Comparison of ENCODE assay signal across 21 cellular contexts in the genomic region with DNA sequence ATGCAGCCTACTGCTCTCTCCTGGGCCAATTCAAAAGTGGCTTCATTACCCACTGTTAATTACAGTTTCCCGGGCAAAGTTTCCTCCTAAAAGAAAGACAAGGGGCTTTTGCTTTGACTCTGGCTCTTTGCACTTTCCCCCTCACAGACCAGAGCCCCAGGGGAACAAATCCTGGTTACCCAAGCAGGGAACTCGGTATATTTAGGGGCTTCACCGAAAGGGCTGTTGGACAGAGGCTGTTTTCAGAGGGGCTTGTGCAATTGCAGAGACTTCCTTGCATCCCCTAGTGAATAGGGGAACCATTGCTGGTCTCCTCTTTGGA. TPM values are rescaled to one million over a fixed set of nuclear protein-coding genes. Genes with fewer than 3 reads are reported as not detected.
DNase-seq lines count a peak whose midpoint lies in the region; ATAC-seq, FAIRE-seq and TF ChIP-seq lines count a peak whose summit lies in the region.
"Had no signal": no experiment of that assay in that cellular context is flagged by ENCODE, and none has a peak within 500 bp of the region (broad histone marks: within the 10 kb centered on the region; RNA-seq: fewer than 3 reads in every experiment).

No MANE protein-coding gene starts in this region.

- peak overlapping the region; percentile 98 for H2BK5ac ChIP-seq in mesenchymal stem cell (ENCODE audit: low read depth, low read length, poor library complexity, severe bottlenecking)

- H2BK120ac ChIP-seq in mesenchymal stem cell (ENCODE audit: low read depth, low read length): no peak overlapping the region

- no peak overlapping the region for H4K91ac ChIP-seq in mesenchymal stem cell (ENCODE audit: low read length)

- intact Hi-C loops in HepG2 (cut with micrococcal nuclease; ENCODE audit: unreplicated experiment) (no loop called here), right lobe of liver (cut with DNase I) (no loop called here), pancreas (cut with DNase I) (loop anchor here in 1 of 3 donors (5.0 kb wide), 1 partner anchor 110 kb away; no protein-coding TSS in a partner anchor)

- CTCF ChIA-PET in HepG2 (lab: Yijun Ruan, JAX; ENCODE audit: low intra/inter-chr PET ratio, low total read pairs): no interaction called here

- no peak for TF ChIP-seq EP300 in HepG2 (IDR thresholded peaks at IDR 0.05; ENCODE audit: low read depth in 2 of 2, low read length in 2 of 2)
- TF ChIP-seq EP300 in HepG2 (CRISPR knock-in tag; IDR thresholded peaks at IDR 0.05; ENCODE audit: borderline replicate concordance): no peak

- peak overlapping the region in 1 of 2 experiments; percentile 49 for H2BK12ac ChIP-seq in mesenchymal stem cell (ENCODE audit: low read length in 2 of 2)

- H3K4me1 ChIP-seq in HepG2 (ENCODE audit: insufficient read depth, low read length) (peaks cover 15% of the 10 kb centered on the region), right lobe of liver (no peaks in the 10 kb centered on the region), mesenchymal stem cell (ENCODE audit: control insufficient read depth, insufficient read depth, low read depth, low read length) (peaks cover 17% of the 10 kb centered on the region), pancreas (peaks cover 0 to 7% (median 0%) of the 10 kb centered on the region in 3 donors)

- H2AFZ ChIP-seq in HepG2 (ENCODE audit: low read length) (no peak overlapping the region), mesenchymal stem cell (ENCODE audit: low read depth, low read length) (no peak overlapping the region)
- H2AFZ ChIP-seq: GM23248 had no signal

- no peak for DNase-seq in HepG2 (ENCODE audit: low spot score)
- DNase-seq in right lobe of liver: no peak
- no peak for DNase-seq in mesenchymal stem cell
- DNase-seq in pancreas: peak in 2 of 6 donors; percentile 52 to 61
- DNase-seq in NCI-H146 treated with DMSO at 0.1 percent for 48 hours (lab: John Stamatoyannopoulos, UW; ENCODE audit: unreplicated experiment): no peak
- no peak for DNase-seq in brain microvascular endothelial cell
- DNase-seq in NK-92 (lab: John Stamatoyannopoulos, UW; ENCODE audit: unreplicated experiment): no peak
- DNase-seq: AML-193; Calu3; CD4-positive, alpha-beta T cell; DMS 273 treated with DMSO at 0.1 percent for 48 hours; DMS79 treated with DMSO at 0.1 percent for 48 hours; GM23248 had no signal

- no peak overlapping the region for H3K23ac ChIP-seq in mesenchymal stem cell (ENCODE audit: low read length in 2 of 2)

- POLR2A ChIA-PET in HepG2 (lab: Yijun Ruan, JAX): no interaction called here

- H3K9me3 ChIP-seq in HepG2 (ENCODE audit: low read length): no peaks in the 10 kb centered on the region
- H3K9me3 ChIP-seq in right lobe of liver: no peaks in the 10 kb centered on the region
- H3K9me3 ChIP-seq in mesenchymal stem cell (ENCODE audit: control insufficient read depth, low read length): no peaks in the 10 kb centered on the region
- H3K9me3 ChIP-seq in pancreas: no peaks in the 10 kb centered on the region
- H3K9me3 ChIP-seq: BLaER1 had no signal

- H2BK15ac ChIP-seq in mesenchymal stem cell (ENCODE audit: low read depth, poor library complexity, severe bottlenecking): no peak overlapping the region

- H3K4ac ChIP-seq in mesenchymal stem cell (ENCODE audit: low read depth in 1 of 2, low read length in 2 of 2): peak overlapping the region in 1 of 2 experiments; percentile 19

- H2AK5ac ChIP-seq in mesenchymal stem cell (ENCODE audit: low read length, severe bottlenecking): peak overlapping the region; percentile 94

- no peaks in the 10 kb centered on the region for H3K79me1 ChIP-seq in mesenchymal stem cell (replicated peaks; ENCODE audit: low read length, poor library complexity, severe bottlenecking)

- TF ChIP-seq POLR2A in HepG2 (IDR thresholded peaks at IDR 0.05; ENCODE audit: insufficient read depth in 1 of 2, low read depth in 2 of 2, low read length in 2 of 2): no peak
- no peak for TF ChIP-seq POLR2A in right lobe of liver (IDR thresholded peaks at IDR 0.05)

- TF ChIP-seq CTCF in HepG2 (CRISPR knock-in tag; IDR thresholded peaks at IDR 0.05): no peak
- no peak for TF ChIP-seq CTCF in right lobe of liver (IDR thresholded peaks at IDR 0.05)
- no peak for TF ChIP-seq CTCF in pancreas (IDR thresholded peaks at IDR 0.05)
- no peak for TF ChIP-seq CTCF in brain microvascular endothelial cell (IDR thresholded peaks at IDR 0.05; ENCODE audit: low read depth, low read length, missing control alignments)

- peak overlapping the region in 1 of 2 experiments; percentile 16 for H3K18ac ChIP-seq in mesenchymal stem cell (ENCODE audit: low read depth in 1 of 2, low read length in 2 of 2)

- no peak for TF ChIP-seq RAD21 in HepG2 (CRISPR knock-in tag; IDR thresholded peaks at IDR 0.05)

- H3K27me3 ChIP-seq in HepG2 (ENCODE audit: control insufficient read depth in 1 of 2, insufficient read depth in 2 of 2, low read length in 2 of 2) (peaks cover 4 to 7% of the 10 kb centered on the region in 2 experiments; a peak in 2 of 5 replicates), right lobe of liver (no peaks in the 10 kb centered on the region), mesenchymal stem cell (ENCODE audit: control insufficient read depth in 1 of 2, insufficient read depth in 1 of 2, low read length in 2 of 2) (no peaks in the 10 kb centered on the region), pancreas (no peaks in the 10 kb centered on the region), brain microvascular endothelial cell (replicated peaks) (no peaks in the 10 kb centered on the region)
- H3K27me3 ChIP-seq: BLaER1 had no signal

- ATAC-seq in HepG2 (no peak), right lobe of liver (no peak), pancreas (no peak), HG03108 (IDR thresholded peaks at IDR 0.05; ENCODE audit: unreplicated experiment) (no peak)
- ATAC-seq: HCT116 had no signal

- H3K36me3 ChIP-seq in HepG2 (replicated peaks in 1 of 2; ENCODE audit: control insufficient read depth in 1 of 2, insufficient read depth in 2 of 2, low read length in 2 of 2): no peaks in the 10 kb centered on the region
- no peaks in the 10 kb centered on the region for H3K36me3 ChIP-seq in right lobe of liver
- peaks cover 0 to 5% of the 10 kb centered on the region in 2 experiments for H3K36me3 ChIP-seq in mesenchymal stem cell (ENCODE audit: control insufficient read depth in 1 of 2, insufficient read depth in 2 of 2, low read depth in 1 of 2, low read length in 2 of 2)
- H3K36me3 ChIP-seq in pancreas: peaks cover 0 to 24% (median 0%) of the 10 kb centered on the region in 3 donors
- H3K36me3 ChIP-seq in brain microvascular endothelial cell (replicated peaks): no peaks in the 10 kb centered on the region
- H3K36me3 ChIP-seq: BLaER1 had no signal

- H3K9ac ChIP-seq in HepG2 (ENCODE audit: insufficient read depth, low read depth, low read length) (no peak overlapping the region), mesenchymal stem cell (ENCODE audit: low read length) (no peak overlapping the region)
- H3K9ac ChIP-seq: BLaER1, GM23248 had no signal

- FAIRE-seq in HepG2 (lab: Jason Lieb, UNC): no peak
- no peak for FAIRE-seq in pancreas (lab: Jason Lieb, UNC)
- FAIRE-seq: G401.6, GM12891, H54 had no signal

- no peaks in the 10 kb centered on the region for H3K79me2 ChIP-seq in HepG2 (ENCODE audit: insufficient read depth, low read length)

- WGBS in HepG2 (ENCODE audit: low lambda C conversion rate): 30% methylated on average over 3 of the region's 3 CpGs
- 66% methylated on average over 3 of the region's 3 CpGs for WGBS in right lobe of liver (ENCODE audit: insufficient coverage, low coverage, low lambda C conversion rate, missing lambda C conversion rate)
- WGBS in mesenchymal stem cell: 95% methylated on average over 3 of the region's 3 CpGs
- 35 to 36% methylated on average over 3 of the region's 3 CpGs for WGBS in pancreas, 2 donors

- in situ Hi-C loops in HepG2 (cut with HindIII; ENCODE audit: extremely low pct_ligation_motif_present, low pct_unique_long_range_greater_than_20kb) (no loop called here), brain microvascular endothelial cell (cut with HindIII; ENCODE audit: low pct_ligation_motif_present, low sequenced_read_pairs) (no loop called here)

- H3K27ac ChIP-seq in HepG2 (ENCODE audit: extremely low read length, insufficient read depth, low read length): no peak overlapping the region
- H3K27ac ChIP-seq in right lobe of liver: no peak overlapping the region
- peak overlapping the region; percentile 95 for H3K27ac ChIP-seq in mesenchymal stem cell (ENCODE audit: low read length, poor library complexity, severe bottlenecking)
- H3K27ac ChIP-seq in pancreas: peak overlapping the region; percentile 91 to 96 (median 96)
- no peak overlapping the region for H3K27ac ChIP-seq in brain microvascular endothelial cell
- H3K27ac ChIP-seq: 22Rv1, BLaER1, GM23248 had no signal

- H3K4me3 ChIP-seq in HepG2 (replicated peaks in 1 of 3; ENCODE audit: insufficient read depth in 1 of 3, low read depth in 2 of 3, low read length in 3 of 3) (no peak overlapping the region), right lobe of liver (no peak overlapping the region), mesenchymal stem cell (ENCODE audit: insufficient read depth in 1 of 2, low read depth in 1 of 2, low read length in 2 of 2) (no peak overlapping the region), pancreas (no peak overlapping the region), brain microvascular endothelial cell (ENCODE audit: low read depth, low read length) (no peak overlapping the region)
- H3K4me3 ChIP-seq: BLaER1, GM23248 had no signal

- H4K8ac ChIP-seq in mesenchymal stem cell (ENCODE audit: low read length): no peak overlapping the region

- H3K4me2 ChIP-seq in HepG2 (ENCODE audit: low read depth, low read length) (peak overlapping the region; percentile 29; the same call in 1 of the 2 replicates), mesenchymal stem cell (ENCODE audit: low read length, poor library complexity, severe bottlenecking) (no peak overlapping the region)
- H3K4me2 ChIP-seq: BLaER1 had no signal

- no TSS peak for BruUV-seq in HepG2 (replicated peaks; lab: Mats Ljungman, UMichigan)

- no peak overlapping the region for H3K14ac ChIP-seq in mesenchymal stem cell (ENCODE audit: low read length in 2 of 2)

- no peaks in the 10 kb centered on the region for H4K20me1 ChIP-seq in HepG2 (ENCODE audit: insufficient read depth, low read length)
- H4K20me1 ChIP-seq: BLaER1 had no signal

RNA-seq across cellular contexts. Expression of gene CPA1, which starts 7.0 kb away (rescaled TPM):
- 0.20 TPM in 1 of 2 replicates, not detected in the other for total RNA-seq in HepG2 (2016; rRNA removed; fragmentation: Illumina TruSeq; extraction: Trizol)
- 0.20 and 0.35 TPM in 2 replicates for total RNA-seq in HepG2 (2016; cell fraction: cytosol; rRNA removed; fragmentation: Illumina TruSeq; extraction: Trizol; ENCODE audit: low read depth)
- not detected in 2 replicates for total RNA-seq in HepG2 (2016; cell fraction: insoluble cytoplasmic fraction; rRNA removed; fragmentation: Illumina TruSeq; extraction: Trizol)
- 0.34 TPM in 1 of 2 replicates, not detected in the other for total RNA-seq in HepG2 (2016; cell fraction: membrane; rRNA removed; fragmentation: Illumina TruSeq; extraction: Trizol)
- total RNA-seq in HepG2 (2016; cell fraction: nucleus; rRNA removed; fragmentation: Illumina TruSeq; extraction: Trizol): not detected in 2 replicates
- polyA plus RNA-seq in HepG2 (2011; rRNA removed): 0.57 and 0.58 TPM in 2 replicates
- 0.42 and 0.77 TPM in 2 replicates for polyA plus RNA-seq in HepG2 (2011; cell fraction: cytosol; rRNA removed)
- 1.2 and 2.4 TPM in 2 replicates for polyA plus RNA-seq in HepG2 (2011; cell fraction: nucleus; rRNA removed)
- 0.16 TPM in 1 of 2 replicates, not detected in the other for polyA plus RNA-seq in HepG2 (2012)
- 0.17 and 0.27 TPM in 2 replicates for polyA plus RNA-seq in HepG2 (2016; cell fraction: cytosol; fragmentation: Illumina TruSeq; extraction: Trizol; ENCODE audit: low read depth)
- polyA plus RNA-seq in HepG2 (2016; cell fraction: insoluble cytoplasmic fraction; fragmentation: Illumina TruSeq; extraction: Trizol; ENCODE audit: low read depth): 0.22 TPM in 1 of 2 replicates, not detected in the other
- polyA plus RNA-seq in HepG2 (2016; cell fraction: membrane; fragmentation: Illumina TruSeq; extraction: Trizol; ENCODE audit: low read depth): 0.14 TPM in 1 of 2 replicates, not detected in the other
- not detected in 2 replicates for polyA plus RNA-seq in HepG2 (2016; cell fraction: nucleus; fragmentation: Illumina TruSeq; extraction: Trizol; ENCODE audit: insufficient read depth, low read depth)
- not detected in 2 replicates for polyA minus RNA-seq in HepG2 (2011; rRNA and poly(A)+ RNA removed; ENCODE audit: low replicate concordance)
- not detected in 2 replicates for polyA minus RNA-seq in HepG2 (2011; cell fraction: cytosol; rRNA and poly(A)+ RNA removed)
- polyA minus RNA-seq in HepG2 (2011; cell fraction: nucleus; rRNA and poly(A)+ RNA removed): 0.90 and 1.2 TPM in 2 replicates
- total RNA-seq in right lobe of liver: not detected
- 0.12 TPM for polyA plus RNA-seq in mesenchymal stem cell (2013, experiment 1 of 2)
- 0.29 TPM for polyA plus RNA-seq in mesenchymal stem cell (2013, experiment 2 of 2)
- total RNA-seq in pancreas: over 10,000 TPM; 17,933 to 50,686 (median 40,969) TPM
- polyA plus RNA-seq in pancreas: over 10,000 TPM; 12,124 to 14,783 TPM
- total RNA-seq: Calu3; CD4-positive, alpha-beta T cell; GM23248; HT-29 had no signal
- polyA plus RNA-seq: GM23248 had no signal

RNA-seq across cellular contexts. Expression of gene CPA5, which starts 42.7 kb away (rescaled TPM):
- not detected in 2 replicates for total RNA-seq in HepG2 (2016; rRNA removed; fragmentation: Illumina TruSeq; extraction: Trizol)
- not detected in 2 replicates for total RNA-seq in HepG2 (2016; cell fraction: cytosol; rRNA removed; fragmentation: Illumina TruSeq; extraction: Trizol; ENCODE audit: low read depth)
- total RNA-seq in HepG2 (2016; cell fraction: insoluble cytoplasmic fraction; rRNA removed; fragmentation: Illumina TruSeq; extraction: Trizol): not detected in 2 replicates
- total RNA-seq in HepG2 (2016; cell fraction: membrane; rRNA removed; fragmentation: Illumina TruSeq; extraction: Trizol): not detected in 2 replicates
- total RNA-seq in HepG2 (2016; cell fraction: nucleus; rRNA removed; fragmentation: Illumina TruSeq; extraction: Trizol): not detected in 2 replicates
- polyA plus RNA-seq in HepG2 (2011; rRNA removed): 0.30 and 0.48 TPM in 2 replicates
- polyA plus RNA-seq in HepG2 (2011; cell fraction: cytosol; rRNA removed): 0.20 and 0.21 TPM in 2 replicates
- polyA plus RNA-seq in HepG2 (2011; cell fraction: nucleus; rRNA removed): 1.4 and 1.6 TPM in 2 replicates
- polyA plus RNA-seq in HepG2 (2012): 0.59 TPM in 1 of 2 replicates, not detected in the other
- polyA plus RNA-seq in HepG2 (2016; cell fraction: cytosol; fragmentation: Illumina TruSeq; extraction: Trizol; ENCODE audit: low read depth): 0.19 TPM in 1 of 2 replicates, not detected in the other
- not detected in 2 replicates for polyA plus RNA-seq in HepG2 (2016; cell fraction: insoluble cytoplasmic fraction; fragmentation: Illumina TruSeq; extraction: Trizol; ENCODE audit: low read depth)
- 0.30 TPM in 1 of 2 replicates, not detected in the other for polyA plus RNA-seq in HepG2 (2016; cell fraction: membrane; fragmentation: Illumina TruSeq; extraction: Trizol; ENCODE audit: low read depth)
- polyA plus RNA-seq in HepG2 (2016; cell fraction: nucleus; fragmentation: Illumina TruSeq; extraction: Trizol; ENCODE audit: insufficient read depth, low read depth): not detected in 2 replicates
- 1.0 TPM in 1 of 2 replicates, not detected in the other for polyA minus RNA-seq in HepG2 (2011; rRNA and poly(A)+ RNA removed; ENCODE audit: low replicate concordance)
- not detected in 2 replicates for polyA minus RNA-seq in HepG2 (2011; cell fraction: cytosol; rRNA and poly(A)+ RNA removed)
- polyA minus RNA-seq in HepG2 (2011; cell fraction: nucleus; rRNA and poly(A)+ RNA removed): not detected in 2 replicates
- not detected for total RNA-seq in right lobe of liver
- polyA plus RNA-seq in mesenchymal stem cell (2013, experiment 1 of 2): 0.26 TPM
- polyA plus RNA-seq in mesenchymal stem cell (2013, experiment 2 of 2): 0.14 TPM
- total RNA-seq in pancreas: under 1 TPM in 2 of 6 donors, not detected in 4; 0.22 to 0.35 TPM
- under 1 TPM; 0.09 to 0.19 TPM for polyA plus RNA-seq in pancreas
- total RNA-seq: Calu3; CD4-positive, alpha-beta T cell; GM23248; HT-29 had no signal

RNA-seq across cellular contexts. Expression of gene CEP41, which starts 53.5 kb away (rescaled TPM):
- total RNA-seq in HepG2 (2016; rRNA removed; fragmentation: Illumina TruSeq; extraction: Trizol) (8.5 and 8.7 TPM in 2 replicates), right lobe of liver (10 to 100 TPM in 1 of 6 experiments, 1 to 10 TPM in 5; 2.6 to 11.7 (median 4.6) TPM), pancreas (10 to 100 TPM in 1 of 6 donors, 1 to 10 TPM in 5; 3.5 to 10.3 (median 4.5) TPM)
- 1.4 and 1.5 TPM in 2 replicates for total RNA-seq in HepG2 (2016; cell fraction: cytosol; rRNA removed; fragmentation: Illumina TruSeq; extraction: Trizol; ENCODE audit: low read depth)
- total RNA-seq in HepG2 (2016; cell fraction: insoluble cytoplasmic fraction; rRNA removed; fragmentation: Illumina TruSeq; extraction: Trizol): 7.4 and 7.9 TPM in 2 replicates
- 3.0 and 4.0 TPM in 2 replicates for total RNA-seq in HepG2 (2016; cell fraction: membrane; rRNA removed; fragmentation: Illumina TruSeq; extraction: Trizol)
- total RNA-seq in HepG2 (2016; cell fraction: nucleus; rRNA removed; fragmentation: Illumina TruSeq; extraction: Trizol): 10.6 and 11.1 TPM in 2 replicates
- polyA plus RNA-seq in HepG2 (2011; rRNA removed) (8.1 and 9.0 TPM in 2 replicates), pancreas (1 to 10 TPM; 1.8 to 4.9 TPM)
- 6.4 and 7.7 TPM in 2 replicates for polyA plus RNA-seq in HepG2 (2011; cell fraction: cytosol; rRNA removed)
- 3.8 and 5.7 TPM in 2 replicates for polyA plus RNA-seq in HepG2 (2011; cell fraction: nucleus; rRNA removed)
- polyA plus RNA-seq in HepG2 (2012): 3.7 and 5.1 TPM in 2 replicates
- 2.5 and 2.6 TPM in 2 replicates for polyA plus RNA-seq in HepG2 (2016; cell fraction: cytosol; fragmentation: Illumina TruSeq; extraction: Trizol; ENCODE audit: low read depth)
- polyA plus RNA-seq in HepG2 (2016; cell fraction: insoluble cytoplasmic fraction; fragmentation: Illumina TruSeq; extraction: Trizol; ENCODE audit: low read depth): 10.0 and 12.3 TPM in 2 replicates
- 3.4 and 3.6 TPM in 2 replicates for polyA plus RNA-seq in HepG2 (2016; cell fraction: membrane; fragmentation: Illumina TruSeq; extraction: Trizol; ENCODE audit: low read depth)
- polyA plus RNA-seq in HepG2 (2016; cell fraction: nucleus; fragmentation: Illumina TruSeq; extraction: Trizol; ENCODE audit: insufficient read depth, low read depth): 12.0 and 12.7 TPM in 2 replicates
- 5.8 and 8.1 TPM in 2 replicates for polyA minus RNA-seq in HepG2 (2011; rRNA and poly(A)+ RNA removed; ENCODE audit: low replicate concordance)
- 4.9 and 5.2 TPM in 2 replicates for polyA minus RNA-seq in HepG2 (2011; cell fraction: cytosol; rRNA and poly(A)+ RNA removed)
- 6.3 and 9.1 TPM in 2 replicates for polyA minus RNA-seq in HepG2 (2011; cell fraction: nucleus; rRNA and poly(A)+ RNA removed)
- 15.1 TPM for polyA plus RNA-seq in mesenchymal stem cell (2013, experiment 1 of 2)
- 17.7 TPM for polyA plus RNA-seq in mesenchymal stem cell (2013, experiment 2 of 2)

Comparison
In these comparisons a context has a peak if more than half of its experiments do, and no peak if none do; other contexts are left out.
1. H3K27ac ChIP-seq: peak in mesenchymal stem cell (single experiment) and pancreas (4 of 4); none in HepG2 (single experiment), right lobe of liver (0 of 3) and brain microvascular endothelial cell (single experiment).
2. RNA of gene CPA1, which starts 7.0 kb away (total RNA-seq): 17,933 to 50,686 TPM in pancreas; 0.20 to 0.35 TPM in HepG2 and not detected in right lobe of liver; every median in the first group is over 1,000 times any median in the second.